ENCODE assay signal across 1 cellular context in the genomic region with DNA sequence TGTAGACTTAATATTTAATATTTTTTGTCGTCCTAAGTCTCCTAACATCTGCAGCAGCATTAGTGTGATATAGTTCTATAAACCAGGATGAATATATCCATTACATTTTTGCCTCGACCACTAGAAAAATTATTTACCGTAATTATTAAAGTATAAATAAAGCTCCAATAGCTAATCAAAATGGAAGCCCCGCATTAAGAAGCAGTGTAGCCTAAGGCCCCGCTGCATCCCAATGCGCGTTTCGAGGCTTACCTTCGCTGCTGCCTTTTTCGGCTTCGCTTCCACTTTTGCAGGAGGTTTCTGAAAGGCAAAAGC.
TF ChIP-seq lines count a peak whose summit lies in the region.

No MANE protein-coding gene starts in this region.

TF ChIP-seq in WTC11, 78 proteins besides CTCF, POLR2A, EP300 and RAD21 (continued from another document):
- TF ChIP-seq, protein P1, sequence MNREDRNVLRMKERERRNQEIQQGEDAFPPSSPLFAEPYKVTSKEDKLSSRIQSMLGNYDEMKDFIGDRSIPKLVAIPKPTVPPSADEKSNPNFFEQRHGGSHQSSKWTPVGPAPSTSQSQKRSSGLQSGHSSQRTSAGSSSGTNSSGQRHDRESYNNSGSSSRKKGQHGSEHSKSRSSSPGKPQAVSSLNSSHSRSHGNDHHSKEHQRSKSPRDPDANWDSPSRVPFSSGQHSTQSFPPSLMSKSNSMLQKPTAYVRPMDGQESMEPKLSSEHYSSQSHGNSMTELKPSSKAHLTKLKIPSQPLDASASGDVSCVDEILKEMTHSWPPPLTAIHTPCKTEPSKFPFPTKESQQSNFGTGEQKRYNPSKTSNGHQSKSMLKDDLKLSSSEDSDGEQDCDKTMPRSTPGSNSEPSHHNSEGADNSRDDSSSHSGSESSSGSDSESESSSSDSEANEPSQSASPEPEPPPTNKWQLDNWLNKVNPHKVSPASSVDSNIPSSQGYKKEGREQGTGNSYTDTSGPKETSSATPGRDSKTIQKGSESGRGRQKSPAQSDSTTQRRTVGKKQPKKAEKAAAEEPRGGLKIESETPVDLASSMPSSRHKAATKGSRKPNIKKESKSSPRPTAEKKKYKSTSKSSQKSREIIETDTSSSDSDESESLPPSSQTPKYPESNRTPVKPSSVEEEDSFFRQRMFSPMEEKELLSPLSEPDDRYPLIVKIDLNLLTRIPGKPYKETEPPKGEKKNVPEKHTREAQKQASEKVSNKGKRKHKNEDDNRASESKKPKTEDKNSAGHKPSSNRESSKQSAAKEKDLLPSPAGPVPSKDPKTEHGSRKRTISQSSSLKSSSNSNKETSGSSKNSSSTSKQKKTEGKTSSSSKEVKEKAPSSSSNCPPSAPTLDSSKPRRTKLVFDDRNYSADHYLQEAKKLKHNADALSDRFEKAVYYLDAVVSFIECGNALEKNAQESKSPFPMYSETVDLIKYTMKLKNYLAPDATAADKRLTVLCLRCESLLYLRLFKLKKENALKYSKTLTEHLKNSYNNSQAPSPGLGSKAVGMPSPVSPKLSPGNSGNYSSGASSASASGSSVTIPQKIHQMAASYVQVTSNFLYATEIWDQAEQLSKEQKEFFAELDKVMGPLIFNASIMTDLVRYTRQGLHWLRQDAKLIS (CRISPR knock-in tag; IDR thresholded peaks at IDR 0.05; ENCODE audit: borderline replicate concordance): no peak
